ENCODE assay signal across 22 cellular contexts in the genomic region with DNA sequence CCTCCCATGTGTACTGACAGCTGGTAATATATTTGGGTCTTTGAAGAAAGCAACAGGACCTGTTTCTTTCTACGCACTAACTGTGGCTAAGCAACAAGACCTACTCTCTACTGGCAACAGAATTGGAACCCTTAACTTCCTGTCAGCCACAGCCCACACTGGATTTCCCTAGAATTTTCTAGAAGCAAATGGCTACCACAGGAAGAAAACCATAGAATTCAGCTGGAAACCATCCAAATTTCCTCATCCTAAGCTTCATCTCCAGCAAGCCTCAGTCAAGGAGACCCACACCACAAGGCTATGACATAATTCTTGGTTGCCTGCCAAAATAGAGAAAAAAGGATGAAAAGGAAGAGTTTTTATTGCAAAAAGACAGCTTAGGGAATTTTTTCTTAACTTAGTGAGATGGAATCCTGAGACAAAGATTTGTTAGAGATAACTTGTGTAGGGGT.
DNase-seq lines count a peak whose midpoint lies in the region; ATAC-seq, FAIRE-seq and TF ChIP-seq lines count a peak whose summit lies in the region.
"Had no signal": no experiment of that assay in that cellular context is flagged by ENCODE, and none has a peak within 500 bp of the region (broad histone marks: within the 10 kb centered on the region; RNA-seq: fewer than 3 reads in every experiment).

No MANE protein-coding gene starts in this region.

- H3K79me2 ChIP-seq in astrocyte (ENCODE audit: insufficient read depth, low read length) (no peaks in the 10 kb centered on the region), hepatocyte (no peaks in the 10 kb centered on the region)

- H4K20me1 ChIP-seq in astrocyte (ENCODE audit: insufficient read depth, low read length) (no peaks in the 10 kb centered on the region), hepatocyte (ENCODE audit: insufficient read depth, poor library complexity, severe bottlenecking) (no peaks in the 10 kb centered on the region)

- 87% methylated on average over 1 of the region's 1 CpG for WGBS in hepatocyte (ENCODE audit: low lambda C conversion rate, missing lambda C conversion rate)
- WGBS in testis, 2 donors, result 89 to 95% methylated on average over 1 of the region's 1 CpG

- H3K4me3 ChIP-seq in HEK293 (ENCODE audit: low read depth, low read length) (no peak overlapping the region), astrocyte (ENCODE audit: insufficient read depth, low read depth, low read length) (no peak overlapping the region), hepatocyte (no peak overlapping the region), testis (no peak overlapping the region)
- H3K4me3 ChIP-seq: GM12878, prostate gland, tibial artery had no signal

- H3K27me3 ChIP-seq in astrocyte (ENCODE audit: insufficient read depth, low read length), result no peaks in the 10 kb centered on the region
- H3K27me3 ChIP-seq in hepatocyte, result no peaks in the 10 kb centered on the region
- no peaks in the 10 kb centered on the region for H3K27me3 ChIP-seq in testis
- H3K27me3 ChIP-seq: tibial artery had no signal

- H3K27ac ChIP-seq in HEK293 (ENCODE audit: extremely low read depth, low read depth, low read length) (no peak overlapping the region), astrocyte (ENCODE audit: low read depth, low read length) (peak overlapping the region; percentile 32), hepatocyte (no peak overlapping the region), testis (no peak overlapping the region)
- H3K27ac ChIP-seq: prostate gland, tibial artery had no signal

- H3K27me3 Mint-ChIP-seq in astrocyte (ENCODE audit: low read depth, unreplicated experiment), result no peaks in the 10 kb centered on the region
- H3K27me3 Mint-ChIP-seq in T-helper 2 cell treated with Interferon-gamma antibody and Interleukin-4, amounts not matched to agents 5 μg/mL and 100 μg/mL, for 36 hours (ENCODE audit: low read depth), result no peaks in the 10 kb centered on the region
- H3K27me3 Mint-ChIP-seq: dendritic cell treated with granulocyte-macrophage colony-stimulating factor and Interleukin-4, amounts not matched to agents 40 ng/mL and 50 ng/mL, for 4 days; IgD-negative memory B cell had no signal

- no peak overlapping the region for H3K4me3 Mint-ChIP-seq in astrocyte (ENCODE audit: unreplicated experiment)
- no peak overlapping the region for H3K4me3 Mint-ChIP-seq in T-helper 2 cell treated with Interferon-gamma antibody and Interleukin-4, amounts not matched to agents 5 μg/mL and 100 μg/mL, for 36 hours
- H3K4me3 Mint-ChIP-seq: dendritic cell treated with granulocyte-macrophage colony-stimulating factor and Interleukin-4, amounts not matched to agents 40 ng/mL and 50 ng/mL, for 4 days; IgD-negative memory B cell; immature natural killer cell had no signal

- H3K36me3 ChIP-seq in HEK293 (ENCODE audit: control insufficient read depth in 2 of 2, insufficient read depth in 1 of 2, low read length in 2 of 2) (no peaks in the 10 kb centered on the region), astrocyte (ENCODE audit: insufficient read depth, low read length) (no peaks in the 10 kb centered on the region), hepatocyte (replicated peaks; ENCODE audit: insufficient read depth, low read depth) (no peaks in the 10 kb centered on the region), testis (ENCODE audit: low read depth, missing control alignments) (no peaks in the 10 kb centered on the region)
- H3K36me3 ChIP-seq: prostate gland, tibial artery had no signal

- H2AFZ ChIP-seq in astrocyte (ENCODE audit: low read depth, low read length) (no peak overlapping the region), hepatocyte (no peak overlapping the region)

- H3K4me1 ChIP-seq in HEK293 (ENCODE audit: control insufficient read depth, insufficient read depth, low read length), result no peaks in the 10 kb centered on the region
- peaks cover 16% of the 10 kb centered on the region for H3K4me1 ChIP-seq in astrocyte (ENCODE audit: insufficient read depth, low read length)
- peaks cover 20% of the 10 kb centered on the region for H3K4me1 ChIP-seq in hepatocyte (ENCODE audit: insufficient read depth)
- peaks cover 4% of the 10 kb centered on the region for H3K4me1 ChIP-seq in testis
- H3K4me1 ChIP-seq: prostate gland had no signal

- TF ChIP-seq CTCF in HEK293 (tag by site-specific recombination; IDR thresholded peaks at IDR 0.05), result no peak
- no peak for TF ChIP-seq CTCF in astrocyte (IDR thresholded peaks at IDR 0.05; ENCODE audit: insufficient read depth, low read depth, low read length)
- TF ChIP-seq CTCF in hepatocyte (IDR thresholded peaks at IDR 0.05; ENCODE audit: poor library complexity), result no peak
- no peak for TF ChIP-seq CTCF in testis (IDR thresholded peaks at IDR 0.05)

- no peak for FAIRE-seq in astrocyte (lab: Jason Lieb, UNC)
- FAIRE-seq: GM12878 had no signal

- no peak overlapping the region for H3K4me2 ChIP-seq in astrocyte (ENCODE audit: low read length)
- H3K4me2 ChIP-seq in hepatocyte, result no peak overlapping the region

- intact Hi-C loops in testis (cut with DNase I; ENCODE audit: low total_unique reads), result no loop called here

- ATAC-seq in HG03439 (IDR thresholded peaks at IDR 0.05; ENCODE audit: unreplicated experiment) (no peak), GM18867 (IDR thresholded peaks at IDR 0.05; ENCODE audit: unreplicated experiment) (no peak)
- ATAC-seq: GM12878 had no signal

- no peaks in the 10 kb centered on the region for H3K9me2 ChIP-seq in hepatocyte (replicated peaks; ENCODE audit: insufficient read depth)

- DNase-seq in A172 (ENCODE audit: low spot score) (peak; percentile 71), astrocyte (ENCODE audit: low read depth) (peak; percentile 96), hepatocyte (ENCODE audit: low spot score) (peak; percentile 54), testis (no peak)
- DNase-seq in T-helper 2 cell treated with Interferon-gamma antibody and Interleukin-4, amounts not matched to agents 5 μg/mL and 100 μg/mL, for 36 hours (ENCODE audit: low spot score), result no peak
- DNase-seq: activated CD4-positive, alpha-beta T cell treated with anti-CD3 and anti-CD28 coated beads, Interleukin-2, amount 50 U/mL, for 4 hours; activated T-cell treated with anti-CD3 and anti-CD28 coated beads, Interleukin-2, amount 50 U/mL, for 48 hours; DND-41; foreskin fibroblast; immature natural killer cell; NCI-H1105; NCI-H524 treated with DMSO at 0.1 percent for 48 hours; stimulated activated CD4-positive, alpha-beta T cell treated with anti-CD3 and anti-CD28 coated beads, Interleukin-2, amount 100 ng/mL, for 24 hours; stimulated activated CD8-positive, alpha-beta memory T cell treated with anti-CD3 and anti-CD28 coated beads, Interleukin-4, amount 100 ng/mL, for 48 hours; tibial artery had no signal

- H3K9ac ChIP-seq in astrocyte (ENCODE audit: low read length), result no peak overlapping the region

- H3K9me3 ChIP-seq in HEK293 (ENCODE audit: control insufficient read depth, insufficient read depth, low read depth, low read length) (no peaks in the 10 kb centered on the region), astrocyte (ENCODE audit: insufficient read depth, low read depth, low read length) (no peaks in the 10 kb centered on the region), hepatocyte (ENCODE audit: low read depth) (no peaks in the 10 kb centered on the region), testis (no peaks in the 10 kb centered on the region)
- H3K9me3 ChIP-seq: prostate gland, tibial artery had no signal

- POLR2A ChIA-PET in HEK293 (lab: Yijun Ruan, JAX), result interaction anchor here (0.6 to 2.1 kb wide), 5 partner anchors 76 to 281 kb away, joined by 3 to 6 read pairs (median 3); no protein-coding TSS in a partner anchor

- H3K4me1 Mint-ChIP-seq in astrocyte (ENCODE audit: low read depth, unreplicated experiment), result peaks cover 38% of the 10 kb centered on the region
- H3K4me1 Mint-ChIP-seq in T-helper 2 cell treated with Interferon-gamma antibody and Interleukin-4, amounts not matched to agents 5 μg/mL and 100 μg/mL, for 36 hours (ENCODE audit: low read depth), result no peaks in the 10 kb centered on the region
- H3K4me1 Mint-ChIP-seq: IgD-negative memory B cell, immature natural killer cell had no signal

- CTCF ChIA-PET in HEK293 (lab: Yijun Ruan, JAX), result no interaction called here

- no peaks in the 10 kb centered on the region for H3K36me3 Mint-ChIP-seq in astrocyte (ENCODE audit: low read depth, unreplicated experiment)
- H3K36me3 Mint-ChIP-seq in T-helper 2 cell treated with Interferon-gamma antibody and Interleukin-4, amounts not matched to agents 5 μg/mL and 100 μg/mL, for 36 hours (ENCODE audit: low read depth), result no peaks in the 10 kb centered on the region
- H3K36me3 Mint-ChIP-seq: IgD-negative memory B cell, immature natural killer cell had no signal

- peak overlapping the region; percentile 68 for H3K27ac Mint-ChIP-seq in astrocyte (ENCODE audit: unreplicated experiment)
- no peak overlapping the region for H3K27ac Mint-ChIP-seq in T-helper 2 cell treated with Interferon-gamma antibody and Interleukin-4, amounts not matched to agents 5 μg/mL and 100 μg/mL, for 36 hours
- H3K27ac Mint-ChIP-seq: dendritic cell treated with granulocyte-macrophage colony-stimulating factor and Interleukin-4, amounts not matched to agents 40 ng/mL and 50 ng/mL, for 4 days; IgD-negative memory B cell; immature natural killer cell had no signal

- H3K9me3 Mint-ChIP-seq in astrocyte (ENCODE audit: unreplicated experiment), result no peaks in the 10 kb centered on the region
- H3K9me3 Mint-ChIP-seq in T-helper 2 cell treated with Interferon-gamma antibody and Interleukin-4, amounts not matched to agents 5 μg/mL and 100 μg/mL, for 36 hours, result no peaks in the 10 kb centered on the region
- H3K9me3 Mint-ChIP-seq: dendritic cell treated with granulocyte-macrophage colony-stimulating factor and Interleukin-4, amounts not matched to agents 40 ng/mL and 50 ng/mL, for 4 days had no signal

- TF ChIP-seq POLR2A in testis (IDR thresholded peaks at IDR 0.05), result no peak

TF ChIP-seq in HEK293, 187 proteins besides CTCF, POLR2A, EP300 and RAD21 (continues in another document):
- TF ChIP-seq, protein P1, sequence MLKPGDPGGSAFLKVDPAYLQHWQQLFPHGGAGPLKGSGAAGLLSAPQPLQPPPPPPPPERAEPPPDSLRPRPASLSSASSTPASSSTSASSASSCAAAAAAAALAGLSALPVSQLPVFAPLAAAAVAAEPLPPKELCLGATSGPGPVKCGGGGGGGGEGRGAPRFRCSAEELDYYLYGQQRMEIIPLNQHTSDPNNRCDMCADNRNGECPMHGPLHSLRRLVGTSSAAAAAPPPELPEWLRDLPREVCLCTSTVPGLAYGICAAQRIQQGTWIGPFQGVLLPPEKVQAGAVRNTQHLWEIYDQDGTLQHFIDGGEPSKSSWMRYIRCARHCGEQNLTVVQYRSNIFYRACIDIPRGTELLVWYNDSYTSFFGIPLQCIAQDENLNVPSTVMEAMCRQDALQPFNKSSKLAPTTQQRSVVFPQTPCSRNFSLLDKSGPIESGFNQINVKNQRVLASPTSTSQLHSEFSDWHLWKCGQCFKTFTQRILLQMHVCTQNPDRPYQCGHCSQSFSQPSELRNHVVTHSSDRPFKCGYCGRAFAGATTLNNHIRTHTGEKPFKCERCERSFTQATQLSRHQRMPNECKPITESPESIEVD (tag by site-specific recombination; IDR thresholded peaks at IDR 0.05), result peak; percentile 52

Comparison
In these comparisons a context has a peak if more than half of its experiments do, and no peak if none do; other contexts are left out.
1. DNase-seq: peak in A172 (single experiment), astrocyte (single experiment) and hepatocyte (single experiment); none in T-helper 2 cell treated with Interferon-gamma antibody and Interleukin-4, amounts not matched to agents 5 μg/mL and 100 μg/mL, for 36 hours (single experiment) and testis (single experiment).